In the genomic region with DNA sequence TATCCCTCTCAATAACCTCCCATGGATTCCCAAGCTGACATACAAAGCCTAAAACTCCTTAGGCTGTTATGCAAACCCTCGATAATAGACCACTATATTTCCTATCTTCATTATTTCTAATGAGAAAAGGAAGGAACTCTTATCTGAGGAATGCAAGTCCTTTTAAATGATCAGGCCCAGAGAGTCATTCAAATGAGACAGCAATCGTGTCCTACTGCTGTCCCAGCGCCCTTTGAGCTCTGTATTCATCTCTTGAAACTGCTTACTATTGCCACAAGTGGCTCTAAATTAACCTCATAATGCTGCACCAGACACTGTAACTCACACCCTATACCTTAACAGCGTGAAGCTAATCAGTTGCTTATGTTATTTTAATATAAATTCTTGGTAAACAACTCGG, we compare ENCODE assay signal across 23 cellular contexts.
"Had no signal": no experiment of that assay in that cellular context is flagged by ENCODE, and none has a peak within 500 bp of the region (broad histone marks: within the 10 kb centered on the region; RNA-seq: fewer than 3 reads in every experiment).

No MANE protein-coding gene starts in this region.

- ATAC-seq: activated T-cell treated with anti-CD3 and anti-CD28 coated beads, Interleukin-2, amount 50 U/mL, for 72 hours; naive thymus-derived CD4-positive, alpha-beta T cell; SK-N-SH treated with all-trans-retinoic acid at 6 μM for 48 hours had no signal

- H3K36me3 ChIP-seq: breast epithelium, transverse colon, uterus had no signal

- H3K27ac ChIP-seq: breast epithelium, transverse colon, uterus had no signal

- H3K27me3 ChIP-seq: breast epithelium, transverse colon, uterus had no signal

- H3K9me3 ChIP-seq: breast epithelium, transverse colon, uterus had no signal

- DNase-seq: activated CD4-positive, alpha-beta memory T cell treated with anti-CD3 and anti-CD28 coated beads, Interleukin-2, amount 10 ng/mL, durations not matched to agents 7 days and 5 days; activated CD4-positive, alpha-beta T cell treated with anti-CD3 and anti-CD28 coated beads for 48 hours; activated CD4-positive, CD25-positive, alpha-beta regulatory T cell; activated effector memory CD4-positive, alpha-beta T cell treated with Interleukin-2 at 50 U/mL for 16 hours; activated naive CD4-positive, alpha-beta T cell treated with anti-CD3 and anti-CD28 coated beads for 36 hours; activated naive CD8-positive, alpha-beta T cell treated with anti-CD3 and anti-CD28 coated beads, Interleukin-2, amount 10 ng/mL, durations not matched to agents 7 days and 5 days; activated T-cell treated with anti-CD3 and anti-CD28 coated beads, Interleukin-2, amount 50 U/mL, for 72 hours; amniotic stem cell; hippocampal formation; mesenchymal stem cell; naive thymus-derived CD4-positive, alpha-beta T cell; occipital lobe; retina; stimulated activated CD4-positive, alpha-beta T cell treated with anti-CD3 and anti-CD28 coated beads, Interleukin-12 subunit alpha, Interleukin-12 subunit beta, amount 100 ng/mL, for 4 hours; stimulated activated CD4-positive, alpha-beta T cell treated with anti-CD3 and anti-CD28 coated beads, Interleukin-4, amount 100 ng/mL, for 4 hours; transverse colon; uterus had no signal

- H3K4me1 ChIP-seq: breast epithelium, uterus had no signal

- H3K36me3 Mint-ChIP-seq: activated naive CD8-positive, alpha-beta T cell treated with anti-CD3 and anti-CD28 coated beads, Interleukin-2, amount 10 ng/mL, durations not matched to agents 7 days and 5 days; naive thymus-derived CD4-positive, alpha-beta T cell had no signal

- H3K9me3 Mint-ChIP-seq: activated CD4-positive, alpha-beta memory T cell treated with anti-CD3 and anti-CD28 coated beads, Interleukin-2, amount 10 ng/mL, durations not matched to agents 7 days and 5 days; activated naive CD4-positive, alpha-beta T cell treated with anti-CD3 and anti-CD28 coated beads for 36 hours; activated naive CD8-positive, alpha-beta T cell treated with anti-CD3 and anti-CD28 coated beads, Interleukin-2, amount 10 ng/mL, durations not matched to agents 7 days and 5 days; activated T-cell treated with anti-CD3 and anti-CD28 coated beads, Interleukin-2, amount 50 U/mL, for 72 hours; central memory CD8-positive, alpha-beta T cell; naive thymus-derived CD4-positive, alpha-beta T cell had no signal

- H3K4me3 ChIP-seq: breast epithelium, transverse colon, uterus had no signal

- H3K4me1 Mint-ChIP-seq: central memory CD8-positive, alpha-beta T cell; neural crest cell had no signal

- H3K4me3 Mint-ChIP-seq: activated CD4-positive, alpha-beta memory T cell treated with anti-CD3 and anti-CD28 coated beads, Interleukin-2, amount 10 ng/mL, durations not matched to agents 7 days and 5 days; activated naive CD4-positive, alpha-beta T cell treated with anti-CD3 and anti-CD28 coated beads for 36 hours; activated naive CD8-positive, alpha-beta T cell treated with anti-CD3 and anti-CD28 coated beads, Interleukin-2, amount 10 ng/mL, durations not matched to agents 7 days and 5 days; activated T-cell treated with anti-CD3 and anti-CD28 coated beads, Interleukin-2, amount 50 U/mL, for 72 hours; central memory CD8-positive, alpha-beta T cell; naive thymus-derived CD4-positive, alpha-beta T cell; neural crest cell; stimulated activated naive CD8-positive, alpha-beta T cell treated with anti-CD3 and anti-CD28 coated beads, Interleukin-15, Interleukin-2, amounts not matched to agents 100 ng/mL and 50 ng/mL, for 24 hours had no signal

- H3K27me3 Mint-ChIP-seq: stimulated activated naive CD8-positive, alpha-beta T cell treated with anti-CD3 and anti-CD28 coated beads, Interleukin-15, Interleukin-2, amounts not matched to agents 100 ng/mL and 50 ng/mL, for 24 hours had no signal

- H3K27ac Mint-ChIP-seq: activated CD4-positive, alpha-beta memory T cell treated with anti-CD3 and anti-CD28 coated beads, Interleukin-2, amount 10 ng/mL, durations not matched to agents 7 days and 5 days; activated naive CD4-positive, alpha-beta T cell treated with anti-CD3 and anti-CD28 coated beads for 36 hours; activated naive CD8-positive, alpha-beta T cell treated with anti-CD3 and anti-CD28 coated beads, Interleukin-2, amount 10 ng/mL, durations not matched to agents 7 days and 5 days; naive thymus-derived CD4-positive, alpha-beta T cell; stimulated activated naive CD8-positive, alpha-beta T cell treated with anti-CD3 and anti-CD28 coated beads, Interleukin-15, Interleukin-2, amounts not matched to agents 100 ng/mL and 50 ng/mL, for 24 hours had no signal

- FAIRE-seq: colon had no signal
